18 cellular contexts compared by ENCODE assay signal in genomic region chr2:240912878-240913809, GRCh38. TPM values are rescaled to one million over a fixed set of nuclear protein-coding genes. Genes with fewer than 3 reads are reported as not detected.
DNase-seq lines count a peak whose midpoint lies in the region; ATAC-seq and TF ChIP-seq lines count a peak whose summit lies in the region.
"Had no signal": no experiment of that assay in that cellular context is flagged by ENCODE, and none has a peak within 500 bp of the region (broad histone marks: within the 10 kb centered on the region; RNA-seq: fewer than 3 reads in every experiment).

No MANE protein-coding gene starts in this region.

- peaks cover 16% of the 10 kb centered on the region for H3K27me3 ChIP-seq in suprapubic skin
- H3K27me3 ChIP-seq: BE2C, pancreas had no signal

- TF ChIP-seq POLR2A in suprapubic skin (IDR thresholded peaks at IDR 0.05): no peak

- WGBS in suprapubic skin: 66% methylated on average over 16 of the region's 21 CpGs

- peaks cover 66% of the 10 kb centered on the region for H3K4me1 ChIP-seq in suprapubic skin
- H3K4me1 ChIP-seq: colonic mucosa, pancreas had no signal

- no peaks in the 10 kb centered on the region for H3K9me3 ChIP-seq in suprapubic skin
- H3K9me3 ChIP-seq: BE2C, colonic mucosa, pancreas had no signal

- no peaks in the 10 kb centered on the region for H3K36me3 ChIP-seq in suprapubic skin
- H3K36me3 ChIP-seq: BE2C, colonic mucosa, pancreas had no signal

- DNase-seq in astrocyte of the spinal cord (ENCODE audit: low read depth, low spot score): peak; percentile 12
- DNase-seq in foreskin fibroblast: peak; percentile 26 to 67
- DNase-seq in A172 (ENCODE audit: low spot score): no peak
- no peak for DNase-seq in ACHN
- DNase-seq in suprapubic skin (ENCODE audit: low spot score in 2 of 2): no peak
- DNase-seq: activated CD4-positive, alpha-beta T cell treated with anti-CD3 and anti-CD28 coated beads, Interleukin-2, amount 50 U/mL, for 48 hours; activated naive CD4-positive, alpha-beta T cell treated with anti-CD3 and anti-CD28 coated beads for 36 hours; BE2C; colonic mucosa; naive B cell; NCI-H187 treated with DMSO at 0.1 percent for 48 hours; NCI-H345; small intestine had no signal

- in situ Hi-C loops in astrocyte of the spinal cord (cut with HindIII; ENCODE audit: low sequenced_read_pairs) (no loop called here), ACHN (cut with HindIII; ENCODE audit: low pct_ligation_motif_present, low pct_unique_long_range_greater_than_20kb, low sequenced_read_pairs) (no loop called here)

- H3K27ac ChIP-seq in skin epidermis (peak overlapping the region in 16 of 21 experiments; percentile 9 to 81 (median 51)), suprapubic skin (no peak overlapping the region)
- H3K27ac ChIP-seq: colonic mucosa, pancreas had no signal

- H3K4me3 ChIP-seq in astrocyte of the spinal cord (ENCODE audit: low read depth, low read length): no peak overlapping the region
- no peak overlapping the region for H3K4me3 ChIP-seq in foreskin fibroblast (ENCODE audit: low read depth in 1 of 2, low read length in 2 of 2)
- no peak overlapping the region for H3K4me3 ChIP-seq in skin epidermis
- no peak overlapping the region for H3K4me3 ChIP-seq in suprapubic skin
- H3K4me3 ChIP-seq: colonic mucosa, pancreas had no signal

- no peak for TF ChIP-seq RAD21 in Ishikawa (IDR thresholded peaks at IDR 0.05; ENCODE audit: low read depth)

- no peak for TF ChIP-seq CTCF in astrocyte of the spinal cord (IDR thresholded peaks at IDR 0.05; ENCODE audit: low read depth, low read length)
- no peak for TF ChIP-seq CTCF in foreskin fibroblast (IDR thresholded peaks at IDR 0.05; ENCODE audit: low read depth, low read length)
- no peak for TF ChIP-seq CTCF in suprapubic skin (IDR thresholded peaks at IDR 0.05)

- TF ChIP-seq EP300 in Ishikawa (IDR thresholded peaks at IDR 0.05; ENCODE audit: borderline replicate concordance) (no peak), suprapubic skin (IDR thresholded peaks at IDR 0.05) (no peak)

- ATAC-seq in GM21529 (IDR thresholded peaks at IDR 0.05; ENCODE audit: unreplicated experiment): no peak

TF ChIP-seq in Ishikawa, 13 proteins besides CTCF, POLR2A, EP300 and RAD21:
- TF ChIP-seq NFIC (IDR thresholded peaks at IDR 0.05) (no peak), MAX (IDR thresholded peaks at IDR 0.05) (peak; percentile 25; the same call in 1 of the 2 replicates)

RNA-seq across cellular contexts. Expression of gene CROCC2, which starts 7.0 kb away (rescaled TPM):
- total RNA-seq in A172 (2014; rRNA removed; shearing (Covaris generic)): 0.02 TPM in 1 of 2 replicates, not detected in the other
- total RNA-seq in suprapubic skin: not detected
- total RNA-seq: activated naive CD4-positive, alpha-beta T cell treated with anti-CD3 and anti-CD28 coated beads for 36 hours; lung microvascular endothelial cell had no signal

RNA-seq across cellular contexts. Expression of gene MAB21L4, which starts 17.2 kb away (rescaled TPM):
- 0.22 TPM in 1 of 2 replicates, not detected in the other for total RNA-seq in A172 (2014; rRNA removed; shearing (Covaris generic))
- 10 to 100 TPM; 28.7 to 97.5 (median 69.2) TPM for total RNA-seq in suprapubic skin
- total RNA-seq: activated naive CD4-positive, alpha-beta T cell treated with anti-CD3 and anti-CD28 coated beads for 36 hours; lung microvascular endothelial cell had no signal

RNA-seq across cellular contexts. Expression of gene AGXT, which starts 44.5 kb away (rescaled TPM):
- 0.07 TPM in 1 of 2 replicates, not detected in the other for total RNA-seq in A172 (2014; rRNA removed; shearing (Covaris generic))
- under 1 TPM in 1 of 4 donors, not detected in 3; 0.80 TPM for total RNA-seq in suprapubic skin
- total RNA-seq: activated naive CD4-positive, alpha-beta T cell treated with anti-CD3 and anti-CD28 coated beads for 36 hours; lung microvascular endothelial cell had no signal

Comparison
In these comparisons a context has a peak if more than half of its experiments do, and no peak if none do; other contexts are left out.
1. DNase-seq: peak in astrocyte of the spinal cord (single experiment) and foreskin fibroblast (2 of 2); none in A172 (single experiment), ACHN (single experiment) and suprapubic skin (0 of 2).
2. RNA of gene MAB21L4, which starts 17.2 kb away (total RNA-seq): 28.7 to 97.5 TPM in suprapubic skin; 0.22 TPM in A172; every median in the first group is over 10 times any median in the second.